In genomic region chr19:33080761-33081681, GRCh38 we compare ENCODE assay signal across 8 cellular contexts. TPM values are rescaled to one million over a fixed set of nuclear protein-coding genes. Genes with fewer than 3 reads are reported as not detected.
DNase-seq lines count a peak whose midpoint lies in the region; ATAC-seq, FAIRE-seq and TF ChIP-seq lines count a peak whose summit lies in the region.

A gene with protein sequence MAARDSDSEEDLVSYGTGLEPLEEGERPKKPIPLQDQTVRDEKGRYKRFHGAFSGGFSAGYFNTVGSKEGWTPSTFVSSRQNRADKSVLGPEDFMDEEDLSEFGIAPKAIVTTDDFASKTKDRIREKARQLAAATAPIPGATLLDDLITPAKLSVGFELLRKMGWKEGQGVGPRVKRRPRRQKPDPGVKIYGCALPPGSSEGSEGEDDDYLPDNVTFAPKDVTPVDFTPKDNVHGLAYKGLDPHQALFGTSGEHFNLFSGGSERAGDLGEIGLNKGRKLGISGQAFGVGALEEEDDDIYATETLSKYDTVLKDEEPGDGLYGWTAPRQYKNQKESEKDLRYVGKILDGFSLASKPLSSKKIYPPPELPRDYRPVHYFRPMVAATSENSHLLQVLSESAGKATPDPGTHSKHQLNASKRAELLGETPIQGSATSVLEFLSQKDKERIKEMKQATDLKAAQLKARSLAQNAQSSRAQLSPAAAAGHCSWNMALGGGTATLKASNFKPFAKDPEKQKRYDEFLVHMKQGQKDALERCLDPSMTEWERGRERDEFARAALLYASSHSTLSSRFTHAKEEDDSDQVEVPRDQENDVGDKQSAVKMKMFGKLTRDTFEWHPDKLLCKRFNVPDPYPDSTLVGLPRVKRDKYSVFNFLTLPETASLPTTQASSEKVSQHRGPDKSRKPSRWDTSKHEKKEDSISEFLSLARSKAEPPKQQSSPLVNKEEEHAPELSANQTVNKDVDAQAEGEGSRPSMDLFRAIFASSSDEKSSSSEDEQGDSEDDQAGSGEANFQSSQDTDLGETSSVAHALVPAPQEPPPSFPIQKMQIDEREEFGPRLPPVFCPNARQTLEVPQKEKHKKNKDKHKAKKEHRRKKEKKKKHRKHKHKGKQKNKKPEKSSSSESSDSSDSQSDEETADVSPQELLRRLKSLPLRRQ (plus strand): TSS chr19:33081181. CDS start chr19:33081194, 13 bp downstream.

- peaks cover 29% of the 10 kb centered on the region for H3K4me1 Mint-ChIP-seq in central memory CD8-positive, alpha-beta T cell

- H3K9me3 Mint-ChIP-seq in central memory CD8-positive, alpha-beta T cell = no peaks in the 10 kb centered on the region

- no peaks in the 10 kb centered on the region for H3K27me3 Mint-ChIP-seq in central memory CD8-positive, alpha-beta T cell

- dilution Hi-C loops in keratinocyte (cut with MboI; ENCODE audit: extremely low pct_ligation_motif_present, low sequenced_read_pairs) = no loop called here

- peak within 1 kb of the TSS; percentile 90 for H3K4me2 ChIP-seq in keratinocyte (ENCODE audit: control insufficient read depth, extremely low read depth, insufficient read depth, low read depth, low read length)

- H3K27ac Mint-ChIP-seq in central memory CD8-positive, alpha-beta T cell (ENCODE audit: low read depth) = peak within 1 kb of the TSS; percentile 96

- no peak for FAIRE-seq in keratinocyte (lab: Jason Lieb, UNC)

- peaks cover 13% of the 10 kb centered on the region for H3K79me2 ChIP-seq in keratinocyte (ENCODE audit: control insufficient read depth, insufficient read depth, low read length)

- no peaks in the 10 kb centered on the region for H4K20me1 ChIP-seq in keratinocyte (ENCODE audit: control insufficient read depth, extremely low read depth, insufficient read depth, low read length)

- CTCF ChIA-PET in AG04450 (lab: Charles Lee) = interaction anchor here (0.7 to 1.3 kb wide), 3 partner anchors 11 to 105 kb away, joined by 4 to 8 read pairs (median 4); no protein-coding TSS in a partner anchor

- peak within 1 kb of the TSS; percentile 99 for H2AFZ ChIP-seq in keratinocyte (ENCODE audit: control insufficient read depth, low read length)

- peaks cover 10% of the 10 kb centered on the region for H3K36me3 Mint-ChIP-seq in central memory CD8-positive, alpha-beta T cell (ENCODE audit: insufficient read depth)

- H3K9me3 ChIP-seq in AG04450 (ENCODE audit: control insufficient read depth, insufficient read depth, low read length) (no peaks in the 10 kb centered on the region; the same call in 1 of the 2 replicates), keratinocyte (ENCODE audit: control insufficient read depth, low read depth, low read length) (no peaks in the 10 kb centered on the region)

- no peaks in the 10 kb centered on the region for H3K36me3 ChIP-seq in keratinocyte (ENCODE audit: control insufficient read depth in 2 of 2, extremely low read depth in 1 of 2, insufficient read depth in 2 of 2, low read length in 2 of 2)

- no peak for TF ChIP-seq CTCF in AG04450 (IDR thresholded peaks at IDR 0.05; ENCODE audit: low read depth, low read length)
- no peak for TF ChIP-seq CTCF in keratinocyte (optimal IDR thresholded peaks at IDR 0.05 in 1 of 3, IDR thresholded peaks at IDR 0.05 in 1 of 3, conservative IDR thresholded peaks at IDR 0.05 in 1 of 3; ENCODE audit: extremely low read depth in 1 of 3, insufficient read depth in 2 of 3, low read length in 3 of 3)

- ATAC-seq in GM18870 (IDR thresholded peaks at IDR 0.05; ENCODE audit: unreplicated experiment) (peak; percentile 65), HG03139 (IDR thresholded peaks at IDR 0.05; ENCODE audit: unreplicated experiment) (peak; percentile 77)
- ATAC-seq in activated CD4-positive, CD25-positive, alpha-beta regulatory T cell treated with anti-CD3 and anti-CD28 coated beads, Interleukin-2, amount 50 U/mL, for 24 hours = peak; percentile 93 to 94
- ATAC-seq in central memory CD8-positive, alpha-beta T cell (replicated peaks; ENCODE audit: extremely low read depth, poor library complexity, severe bottlenecking) = peak; percentile 77

- POLR2A ChIA-PET in AG04450 (lab: Yijun Ruan, JAX) = interaction anchor here (0.6 to 0.9 kb wide), 5 partner anchors 15 to 1053 kb away, joined by 3 to 5 read pairs (median 4); no protein-coding TSS in a partner anchor

- peak within 1 kb of the TSS; percentile 84 for H3K9ac ChIP-seq in keratinocyte (ENCODE audit: control insufficient read depth, extremely low read depth, insufficient read depth, low read length)

- DNase-seq in AG04450 (ENCODE audit: low read depth, low spot score) (peak; percentile 53), NCI-H345 (lab: John Stamatoyannopoulos, UW) (peak; percentile 96), keratinocyte (ENCODE audit: low read depth, low spot score) (peak; percentile 19)
- DNase-seq in central memory CD8-positive, alpha-beta T cell (ENCODE audit: low spot score in 2 of 2) = peak; percentile 69 to 77
- DNase-seq in stimulated activated CD4-positive, alpha-beta T cell treated with anti-CD3 and anti-CD28 coated beads, Interleukin-12 subunit alpha, Interleukin-12 subunit beta, amount 100 ng/mL, for 48 hours (ENCODE audit: low read depth in 2 of 3, low spot score in 1 of 3) = peak; percentile 74 to 83 (median 78)

- H3K9me1 ChIP-seq in keratinocyte (ENCODE audit: control insufficient read depth, extremely low read depth, insufficient read depth, low read length) = no peaks in the 10 kb centered on the region

- peak within 1 kb of the TSS; percentile 96 for H3K4me3 Mint-ChIP-seq in central memory CD8-positive, alpha-beta T cell

- H3K27me3 ChIP-seq in AG04450 (ENCODE audit: control insufficient read depth, insufficient read depth, low read length) (no peaks in the 10 kb centered on the region), keratinocyte (ENCODE audit: control insufficient read depth, extremely low read depth, insufficient read depth, low read length) (no peaks in the 10 kb centered on the region)

- H3K27ac ChIP-seq in AG04450 (ENCODE audit: low read depth, low read length) = peak within 1 kb of the TSS; percentile 39
- peak within 1 kb of the TSS; percentile 59 for H3K27ac ChIP-seq in keratinocyte (ENCODE audit: control insufficient read depth, insufficient read depth, low read length)

- peaks cover 21% of the 10 kb centered on the region for H3K4me1 ChIP-seq in keratinocyte (ENCODE audit: control insufficient read depth, extremely low read depth, insufficient read depth, low read length)

- H3K4me3 ChIP-seq in AG04450 (ENCODE audit: low read depth, low read length) = peak within 1 kb of the TSS; percentile 93
- H3K4me3 ChIP-seq in keratinocyte (ENCODE audit: control insufficient read depth in 2 of 3, extremely low read depth in 1 of 3, insufficient read depth in 2 of 3, low read depth in 1 of 3, low read length in 3 of 3) = peak within 1 kb of the TSS; percentile 88 to 93 (median 91)

RNA-seq across cellular contexts. Expression of the gene that starts here (rescaled TPM):
- 7.0 and 7.9 TPM in 2 replicates for polyA plus RNA-seq in AG04450 (2011; rRNA removed)
- 15.2 and 17.5 TPM in 2 replicates for polyA minus RNA-seq in AG04450 (2011; rRNA and poly(A)+ RNA removed)
- 4.9 to 6.2 TPM (median 5.8 TPM) in 3 replicates for polyA plus RNA-seq in keratinocyte
- polyA plus RNA-seq in keratinocyte (2011; ENCODE audit: low read depth) = 6.2 TPM
- 3.0 and 3.2 TPM in 2 replicates for polyA plus RNA-seq in keratinocyte (2011; cell fraction: cytosol; rRNA removed)
- polyA plus RNA-seq in keratinocyte (2011; cell fraction: nucleus; rRNA removed) = 8.6 and 12.5 TPM in 2 replicates
- polyA plus RNA-seq in keratinocyte (2012; ENCODE audit: low replicate concordance) = 4.0 and 5.2 TPM in 2 replicates
- polyA minus RNA-seq in keratinocyte = 3.1 to 10.4 TPM (median 4.8 TPM) in 3 replicates
- 4.2 TPM for polyA minus RNA-seq in keratinocyte (2011; cell fraction: cytosol; rRNA and poly(A)+ RNA removed)
- 6.6 and 9.1 TPM in 2 replicates for polyA minus RNA-seq in keratinocyte (2011; cell fraction: nucleus; rRNA and poly(A)+ RNA removed)

Comparison
In these comparisons a context has a peak if more than half of its experiments do, and no peak if none do; other contexts are left out.
1. Peak in every context shown above with its lines: DNase-seq, ATAC-seq, H3K4me3 ChIP-seq and H3K27ac ChIP-seq.
2. DNase-seq: peak in every context shown above with its lines; median percentile 96 in NCI-H345; 78 in stimulated activated CD4-positive, alpha-beta T cell treated with anti-CD3 and anti-CD28 coated beads, Interleukin-12 subunit alpha, Interleukin-12 subunit beta, amount 100 ng/mL, for 48 hours; 73 in central memory CD8-positive, alpha-beta T cell; 53 in AG04450; 19 in keratinocyte.